In genomic region chr14:102693006-102693755, GRCh38 we compare ENCODE assay signal across 14 cellular contexts.
DNase-seq lines count a peak whose midpoint lies in the region; ATAC-seq and TF ChIP-seq lines count a peak whose summit lies in the region.
"Had no signal": no experiment of that assay in that cellular context is flagged by ENCODE, and none has a peak within 500 bp of the region (broad histone marks: within the 10 kb centered on the region; RNA-seq: fewer than 3 reads in every experiment).

No MANE protein-coding gene starts in this region.

- peaks cover 68% of the 10 kb centered on the region for H3K79me2 ChIP-seq in GM23338 (replicated peaks; ENCODE audit: insufficient read depth)

- no peak overlapping the region; the same call in 1 of the 2 replicates for H3K9ac ChIP-seq in BLaER1

- peaks cover 27% of the 10 kb centered on the region for H3K36me3 ChIP-seq in BLaER1
- H3K36me3 ChIP-seq in GM23338 (ENCODE audit: insufficient read depth): no peaks in the 10 kb centered on the region
- no peaks in the 10 kb centered on the region for H3K36me3 ChIP-seq in gastrocnemius medialis
- H3K36me3 ChIP-seq: SJSA1 had no signal

- H3F3A ChIP-seq in GM23338 (replicated peaks; ENCODE audit: low read depth): peaks cover 5% of the 10 kb centered on the region

- no peak overlapping the region for H3K4me3 Mint-ChIP-seq in GM23338
- H3K4me3 Mint-ChIP-seq: activated CD8-positive, alpha-beta memory T cell treated with anti-CD3 and anti-CD28 coated beads, Interleukin-2, amount 10 ng/mL, durations not matched to agents 7 days and 5 days; activated naive CD4-positive, alpha-beta T cell treated with anti-CD3 and anti-CD28 coated beads for 36 hours had no signal

- peaks cover 23% of the 10 kb centered on the region for H3K4me1 Mint-ChIP-seq in GM23338

- in situ Hi-C loops in gastrocnemius medialis (cut with MboI; ENCODE audit: low sequenced_read_pairs in 4 of 4): loop anchor here in 2 of 4 donors (25.0 kb wide), 1 partner anchor 219 kb away; the partner anchor contains the start of gene AMN (in 2 of the 2)

- H3K4me1 ChIP-seq in BLaER1: peaks cover 84% of the 10 kb centered on the region
- peaks cover 11% of the 10 kb centered on the region for H3K4me1 ChIP-seq in GM23338 (ENCODE audit: insufficient read depth)
- H3K4me1 ChIP-seq in gastrocnemius medialis: peaks cover 37 to 45% of the 10 kb centered on the region in 2 donors
- H3K4me1 ChIP-seq: SJSA1 had no signal

- H3K27ac ChIP-seq in BLaER1 (peak overlapping the region; percentile 18; the same call in 1 of the 2 replicates), GM23338 (ENCODE audit: low read depth) (peak overlapping the region; percentile 13), gastrocnemius medialis (no peak overlapping the region)
- H3K27ac ChIP-seq: SJSA1 had no signal

- DNase-seq in GM23338 (ENCODE audit: low spot score) (peak; percentile 38), SW480 (ENCODE audit: low spot score) (peak; percentile 22), iPS-NIHi7 (ENCODE audit: extremely low spot score) (peak; percentile 58), NCI-H1436 (lab: John Stamatoyannopoulos, UW) (no peak), islet precursor cell (no peak), NK-92 (lab: John Stamatoyannopoulos, UW; ENCODE audit: unreplicated experiment) (no peak), gastrocnemius medialis (no peak)
- DNase-seq: activated CD8-positive, alpha-beta memory T cell treated with anti-CD3 and anti-CD28 coated beads, Interleukin-2, amount 10 ng/mL, durations not matched to agents 7 days and 5 days; activated naive CD4-positive, alpha-beta T cell treated with anti-CD3 and anti-CD28 coated beads for 36 hours; kidney; stimulated activated CD4-positive, alpha-beta T cell treated with anti-CD3 and anti-CD28 coated beads, Interleukin-4, amount 100 ng/mL, for 24 hours had no signal

- no peaks in the 10 kb centered on the region for H3K9me2 ChIP-seq in GM23338 (ENCODE audit: insufficient read depth)

- H3K4me3 ChIP-seq in BLaER1: no peak overlapping the region
- H3K4me3 ChIP-seq in GM23338: no peak overlapping the region
- no peak overlapping the region for H3K4me3 ChIP-seq in gastrocnemius medialis
- H3K4me3 ChIP-seq: GM12878, SJSA1 had no signal

- no peaks in the 10 kb centered on the region for H3K27me3 Mint-ChIP-seq in GM23338 (ENCODE audit: insufficient read depth, low read depth, poor library complexity)
- H3K27me3 Mint-ChIP-seq: activated CD8-positive, alpha-beta memory T cell treated with anti-CD3 and anti-CD28 coated beads, Interleukin-2, amount 10 ng/mL, durations not matched to agents 7 days and 5 days had no signal

- no peak overlapping the region for H3K27ac Mint-ChIP-seq in GM23338
- H3K27ac Mint-ChIP-seq: activated CD8-positive, alpha-beta memory T cell treated with anti-CD3 and anti-CD28 coated beads, Interleukin-2, amount 10 ng/mL, durations not matched to agents 7 days and 5 days; activated naive CD4-positive, alpha-beta T cell treated with anti-CD3 and anti-CD28 coated beads for 36 hours had no signal

- TF ChIP-seq CTCF in GM23338 (conservative IDR thresholded peaks at IDR 0.05; ENCODE audit: low read depth in 2 of 2): no peak
- TF ChIP-seq CTCF in gastrocnemius medialis (IDR thresholded peaks at IDR 0.05 in 4 of 5, conservative IDR thresholded peaks at IDR 0.05 in 1 of 5): no peak

- H3K9me3 ChIP-seq in BLaER1 (no peaks in the 10 kb centered on the region), gastrocnemius medialis (no peaks in the 10 kb centered on the region)
- H3K9me3 ChIP-seq: SJSA1 had no signal

- ATAC-seq in GM23338 (peak; percentile 87), gastrocnemius medialis (no peak)
- ATAC-seq: activated CD8-positive, alpha-beta memory T cell treated with anti-CD3 and anti-CD28 coated beads, Interleukin-2, amount 10 ng/mL, durations not matched to agents 7 days and 5 days; GM12878 had no signal

- intact Hi-C loops in gastrocnemius medialis (cut with DNase I; ENCODE audit: low total_unique reads): loop anchor here (5.0 kb wide), 1 partner anchor 101 kb away; the partner anchor contains the start of gene RCOR1

- H3K27me3 ChIP-seq in BLaER1 (no peaks in the 10 kb centered on the region), GM23338 (ENCODE audit: insufficient read depth) (no peaks in the 10 kb centered on the region), gastrocnemius medialis (no peaks in the 10 kb centered on the region)
- H3K27me3 ChIP-seq: SJSA1 had no signal

- H2AFZ ChIP-seq in GM23338: no peak overlapping the region

- H3K36me3 Mint-ChIP-seq in GM23338 (ENCODE audit: low read depth): no peaks in the 10 kb centered on the region
- H3K36me3 Mint-ChIP-seq: activated CD8-positive, alpha-beta memory T cell treated with anti-CD3 and anti-CD28 coated beads, Interleukin-2, amount 10 ng/mL, durations not matched to agents 7 days and 5 days had no signal

- H3K4me2 ChIP-seq in BLaER1 (peak overlapping the region; percentile 56), GM23338 (no peak overlapping the region)

- H4K20me1 ChIP-seq in BLaER1 (peaks cover 100% of the 10 kb centered on the region), GM23338 (replicated peaks; ENCODE audit: insufficient read depth) (peaks cover 21% of the 10 kb centered on the region)

- no peak for TF ChIP-seq POLR2A in gastrocnemius medialis (IDR thresholded peaks at IDR 0.05)

- H3K9me3 Mint-ChIP-seq in GM23338: no peaks in the 10 kb centered on the region
- H3K9me3 Mint-ChIP-seq: activated naive CD4-positive, alpha-beta T cell treated with anti-CD3 and anti-CD28 coated beads for 36 hours had no signal

TF ChIP-seq in GM23338, 12 proteins besides CTCF, POLR2A, EP300 and RAD21 (continues in another document):
- TF ChIP-seq ZNF331 (CRISPR knock-in tag; IDR thresholded peaks at IDR 0.05; ENCODE audit: low read depth) (no peak), JUNB (IDR thresholded peaks at IDR 0.05; ENCODE audit: unreplicated experiment) (no peak), STAT1 (IDR thresholded peaks at IDR 0.05; ENCODE audit: unreplicated experiment) (no peak), ETS1 (IDR thresholded peaks at IDR 0.05) (no peak), POLR2AphosphoS5 (IDR thresholded peaks at IDR 0.05; ENCODE audit: low read depth) (no peak), ZNF114 (CRISPR knock-in tag; IDR thresholded peaks at IDR 0.05) (no peak), REST (IDR thresholded peaks at IDR 0.05; ENCODE audit: unreplicated experiment) (no peak)

Comparison
In these comparisons a context has a peak if more than half of its experiments do, and no peak if none do; other contexts are left out.
1. H3K27ac ChIP-seq: peak in BLaER1 (single experiment) and GM23338 (single experiment); none in gastrocnemius medialis (0 of 4).
2. DNase-seq: peak in GM23338 (single experiment), SW480 (single experiment) and iPS-NIHi7 (single experiment); none in NCI-H1436 (single experiment), islet precursor cell (single experiment), NK-92 (single experiment) and gastrocnemius medialis (0 of 2).